Comparison of ENCODE assay signal across 1 cellular context in genomic region chr1:30740251-30740951, GRCh38.
TF ChIP-seq lines count a peak whose summit lies in the region.

No MANE protein-coding gene starts in this region.

TF ChIP-seq in K562, 482 proteins besides CTCF, POLR2A, EP300 and RAD21 (continued from another document):
- TF ChIP-seq ZNF395 (CRISPR knock-in tag; IDR thresholded peaks at IDR 0.05) = peak; percentile 35; the same call in 1 of the 2 replicates
- TF ChIP-seq BRF2 (IDR thresholded peaks at IDR 0.05; ENCODE audit: borderline replicate concordance, insufficient read depth, insufficient read length) = no peak
- TF ChIP-seq ZBTB8A (IDR thresholded peaks at IDR 0.05; ENCODE audit: partially characterized antibody) = no peak
- peak in 1 of 2 experiments; percentile 50; a peak in 1 of 4 replicates for TF ChIP-seq KDM1A (IDR thresholded peaks at IDR 0.05)
- no peak for TF ChIP-seq DLX4 (CRISPR knock-in tag; IDR thresholded peaks at IDR 0.05)
- TF ChIP-seq HDGF (IDR thresholded peaks at IDR 0.05) = no peak
- TF ChIP-seq SP2 (IDR thresholded peaks at IDR 0.05; ENCODE audit: extremely low read depth, low read depth, low read length, poor library complexity, severe bottlenecking) = no peak
- TF ChIP-seq KLF10 (CRISPR knock-in tag; IDR thresholded peaks at IDR 0.05) = no peak
- TF ChIP-seq ZBTB7A (IDR thresholded peaks at IDR 0.05; ENCODE audit: borderline replicate concordance, control insufficient read depth, low read depth, low read length) = no peak
- no peak for TF ChIP-seq HDAC3 (IDR thresholded peaks at IDR 0.05; ENCODE audit: borderline replicate concordance, partially characterized antibody)
- TF ChIP-seq HNRNPLL (IDR thresholded peaks at IDR 0.05; ENCODE audit: low read depth, low read length, poor library complexity, severe bottlenecking) = no peak
- TF ChIP-seq VEZF1 (CRISPR knock-in tag; IDR thresholded peaks at IDR 0.05) = peak; percentile 23; the same call in 1 of the 2 replicates
- TF ChIP-seq PTBP1 (IDR thresholded peaks at IDR 0.05; ENCODE audit: low read depth, low read length) = no peak
- no peak for TF ChIP-seq POLR2G (IDR thresholded peaks at IDR 0.05; ENCODE audit: low read depth, low read length)
- TF ChIP-seq KDM5B (IDR thresholded peaks at IDR 0.05; ENCODE audit: insufficient replicate concordance, low read depth, low read length) = no peak
- TF ChIP-seq ZNF511 (CRISPR knock-in tag; IDR thresholded peaks at IDR 0.05) = peak; percentile 32; the same call in 1 of the 2 replicates
- no peak for TF ChIP-seq LARP7 (IDR thresholded peaks at IDR 0.05)
- TF ChIP-seq PRPF4 (IDR thresholded peaks at IDR 0.05; ENCODE audit: insufficient read depth, low read depth, low read length, poor library complexity, severe bottlenecking) = no peak
- no peak for TF ChIP-seq ZNF133 (CRISPR knock-in tag; IDR thresholded peaks at IDR 0.05)
- TF ChIP-seq KAT7 (CRISPR knock-in tag; IDR thresholded peaks at IDR 0.05; ENCODE audit: borderline replicate concordance) = 0 out of 2 replicates have a peak, but pooled peaks have one; percentile 38
- TF ChIP-seq PTRF (tag; IDR thresholded peaks at IDR 0.05) = no peak
- TF ChIP-seq JUNB (CRISPR knock-in tag; conservative IDR thresholded peaks at IDR 0.05) = no peak
- no peak for TF ChIP-seq PPARD (CRISPR knock-in tag; IDR thresholded peaks at IDR 0.05)
- TF ChIP-seq MYBL2 (IDR thresholded peaks at IDR 0.05; ENCODE audit: low read depth) = no peak
- TF ChIP-seq MYBL2 (CRISPR knock-in tag; IDR thresholded peaks at IDR 0.05; ENCODE audit: borderline replicate concordance) = no peak
- TF ChIP-seq ZNF311 (CRISPR knock-in tag; IDR thresholded peaks at IDR 0.05) = no peak
- no peak for TF ChIP-seq XRCC4 (IDR thresholded peaks at IDR 0.05; ENCODE audit: extremely low read depth, insufficient read depth, insufficient read length)
- TF ChIP-seq E2F8 (IDR thresholded peaks at IDR 0.05; ENCODE audit: low read depth, partially characterized antibody) = no peak
- no peak for TF ChIP-seq MAX (CRISPR knock-in tag; IDR thresholded peaks at IDR 0.05)
- no peak for TF ChIP-seq LCOR (CRISPR knock-in tag; IDR thresholded peaks at IDR 0.05)
